Comparison of ENCODE assay signal across 1 cellular context in genomic region chr11:121596195-121597145, GRCh38.
TF ChIP-seq lines count a peak whose summit lies in the region.

No MANE protein-coding gene starts in this region.

TF ChIP-seq in liver, 16 proteins besides CTCF, POLR2A, EP300 and RAD21 (continued from another document):
- TF ChIP-seq ZBTB33 (IDR thresholded peaks at IDR 0.05) (no peak), HNF4A (conservative IDR thresholded peaks at IDR 0.05) (no peak)
